Comparison of ENCODE assay signal across 8 cellular contexts in the genomic region with DNA sequence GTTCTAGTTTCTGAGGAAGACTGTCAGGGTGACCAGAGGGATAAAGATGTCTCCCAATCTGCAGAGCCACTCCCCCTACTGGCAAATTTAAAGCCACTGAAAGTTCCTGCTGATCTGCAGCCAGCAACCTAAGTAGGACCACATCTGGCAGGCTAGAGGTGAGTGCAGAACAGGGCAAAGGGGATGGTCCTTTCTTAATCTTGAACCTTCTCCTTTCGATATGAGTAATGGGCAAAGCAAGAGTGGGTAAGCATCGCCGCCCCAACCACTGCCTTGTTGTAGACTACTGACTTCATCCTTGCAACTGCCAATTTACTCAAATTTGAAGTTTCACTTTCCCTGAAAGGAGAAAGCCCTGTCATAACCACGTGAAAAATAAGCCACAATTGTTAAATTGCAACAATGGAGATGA.
DNase-seq lines count a peak whose midpoint lies in the region; ATAC-seq and TF ChIP-seq lines count a peak whose summit lies in the region.

No MANE protein-coding gene starts in this region.

- no peaks in the 10 kb centered on the region for H3K9me3 Mint-ChIP-seq in stimulated activated naive CD8-positive, alpha-beta T cell treated with anti-CD3 and anti-CD28 coated beads, Interleukin-15, amount 100 ng/mL, for 72 hours

- ATAC-seq in HG02623 (IDR thresholded peaks at IDR 0.05; ENCODE audit: unreplicated experiment), result peak; percentile 96
- peak; percentile 100 for ATAC-seq in stimulated activated naive CD8-positive, alpha-beta T cell treated with anti-CD3 and anti-CD28 coated beads, Interleukin-15, amount 100 ng/mL, for 72 hours

- no peak overlapping the region for H3K27ac Mint-ChIP-seq in stimulated activated naive CD8-positive, alpha-beta T cell treated with anti-CD3 and anti-CD28 coated beads, Interleukin-15, amount 100 ng/mL, for 72 hours

- peak; percentile 64 for DNase-seq in activated CD8-positive, alpha-beta memory T cell treated with anti-CD3 and anti-CD28 coated beads for 24 hours
- no peak for DNase-seq in activated CD8-positive, alpha-beta memory T cell treated with anti-CD3 and anti-CD28 coated beads, Interleukin-2, amount 50 U/mL, for 4 hours
- DNase-seq in NB4 (ENCODE audit: low read depth) (peak; percentile 51), cardiac fibroblast (ENCODE audit: low read depth in 2 of 2) (peak in 1 of 2 donors; percentile 9), NCI-H226 (no peak), GOT3 (lab: John Stamatoyannopoulos, UW) (no peak)
- peak; percentile 61 to 89 for DNase-seq in stimulated activated naive CD8-positive, alpha-beta T cell treated with anti-CD3 and anti-CD28 coated beads, Interleukin-15, amount 100 ng/mL, for 72 hours

- no peak for TF ChIP-seq POLR2A in NB4 (IDR thresholded peaks at IDR 0.05; ENCODE audit: extremely low read depth, insufficient read length)

- TF ChIP-seq CTCF in NB4 (IDR thresholded peaks at IDR 0.05; ENCODE audit: low read depth, low read length) (peak; percentile 46), cardiac fibroblast (IDR thresholded peaks at IDR 0.05; ENCODE audit: low read depth, low read length) (peak; percentile 15)

- H3K4me3 ChIP-seq in NB4 (ENCODE audit: low read depth, low read length), result no peak overlapping the region
- H3K4me3 ChIP-seq in cardiac fibroblast (replicated peaks in 1 of 2; ENCODE audit: low read depth in 2 of 2, low read length in 2 of 2), result no peak overlapping the region

- H3K4me3 Mint-ChIP-seq in stimulated activated naive CD8-positive, alpha-beta T cell treated with anti-CD3 and anti-CD28 coated beads, Interleukin-15, amount 100 ng/mL, for 72 hours, result peak overlapping the region in 1 of 2 donors; percentile 42

- peaks cover 13% of the 10 kb centered on the region for H3K27me3 Mint-ChIP-seq in stimulated activated naive CD8-positive, alpha-beta T cell treated with anti-CD3 and anti-CD28 coated beads, Interleukin-15, amount 100 ng/mL, for 72 hours

- H3K4me1 Mint-ChIP-seq in stimulated activated naive CD8-positive, alpha-beta T cell treated with anti-CD3 and anti-CD28 coated beads, Interleukin-15, amount 100 ng/mL, for 72 hours, result peaks cover 19% of the 10 kb centered on the region

Comparison
In these comparisons a context has a peak if more than half of its experiments do, and no peak if none do; other contexts are left out.
1. DNase-seq: peak in activated CD8-positive, alpha-beta memory T cell treated with anti-CD3 and anti-CD28 coated beads for 24 hours (single experiment), NB4 (single experiment) and stimulated activated naive CD8-positive, alpha-beta T cell treated with anti-CD3 and anti-CD28 coated beads, Interleukin-15, amount 100 ng/mL, for 72 hours (2 of 2); none in activated CD8-positive, alpha-beta memory T cell treated with anti-CD3 and anti-CD28 coated beads, Interleukin-2, amount 50 U/mL, for 4 hours (single experiment), NCI-H226 (single experiment) and GOT3 (single experiment).